1 cellular context compared by ENCODE assay signal in genomic region chr14:105585290-105585689, GRCh38.
A peak's percentile ranks its signal among the peaks of the same experiment; 100 is the strongest.
TF ChIP-seq lines count a peak whose summit lies in the region.

No MANE protein-coding gene starts in this region.

TF ChIP-seq in K562, 482 proteins besides CTCF, POLR2A, EP300 and RAD21:
- peak; percentile 15 to 54; a peak in 1 of 4 replicates for TF ChIP-seq KDM1A (IDR thresholded peaks at IDR 0.05)
TF ChIP-seq in K562: peak in this region for 1; not testable (repeated sequence) for 481.
